In genomic region chr17:6994666-6995246, GRCh38 we compare ENCODE assay signal across 2 cellular contexts.
TF ChIP-seq lines count a peak whose summit lies in the region.

No MANE protein-coding gene starts in this region.

TF ChIP-seq in IMR-90, 13 proteins besides CTCF, POLR2A, EP300 and RAD21:
- TF ChIP-seq RCOR1 (IDR thresholded peaks at IDR 0.05; ENCODE audit: insufficient replicate concordance, low read length): no peak
- TF ChIP-seq BHLHE40 (IDR thresholded peaks at IDR 0.05; ENCODE audit: low read depth, low read length): peak; percentile 66; the same call in 1 of the 2 replicates
TF ChIP-seq in IMR-90: peak in this region for 1.

TF ChIP-seq in H1, 55 proteins besides CTCF, POLR2A, EP300 and RAD21:
- TF ChIP-seq EZH2 (IDR thresholded peaks at IDR 0.05; ENCODE audit: low read depth, low read length, severe bottlenecking): no peak
- TF ChIP-seq ATF3 (IDR thresholded peaks at IDR 0.05; ENCODE audit: insufficient read depth, low read depth, low read length): no peak
- TF ChIP-seq HDAC2 (IDR thresholded peaks at IDR 0.05; ENCODE audit: borderline replicate concordance in 1 of 2, low read depth in 2 of 2, low read length in 2 of 2): no peak
